ENCODE assay signal across 6 cellular contexts in genomic region chr12:92803921-92804320, GRCh38.
"Had no signal": no experiment of that assay in that cellular context is flagged by ENCODE, and none has a peak within 500 bp of the region (broad histone marks: within the 10 kb centered on the region; RNA-seq: fewer than 3 reads in every experiment).

No MANE protein-coding gene starts in this region.

- DNase-seq: H9, HCEC 1CT had no signal

- H3K4me1 Mint-ChIP-seq: GM23338, H9 had no signal

- H3K4me3 ChIP-seq: GM23338 had no signal

- H3K27me3 Mint-ChIP-seq: IgD-negative memory B cell had no signal

- H3K27ac Mint-ChIP-seq: GM23338, H9 had no signal

- H3K4me3 Mint-ChIP-seq: GM23338, H9, IgD-negative memory B cell had no signal

- H3K27ac ChIP-seq: HL-60 had no signal

- ATAC-seq: GM23338, HepG2 had no signal

- H3K9me3 Mint-ChIP-seq: GM23338, H9 had no signal
